Comparison of ENCODE assay signal across 20 cellular contexts in the genomic region with DNA sequence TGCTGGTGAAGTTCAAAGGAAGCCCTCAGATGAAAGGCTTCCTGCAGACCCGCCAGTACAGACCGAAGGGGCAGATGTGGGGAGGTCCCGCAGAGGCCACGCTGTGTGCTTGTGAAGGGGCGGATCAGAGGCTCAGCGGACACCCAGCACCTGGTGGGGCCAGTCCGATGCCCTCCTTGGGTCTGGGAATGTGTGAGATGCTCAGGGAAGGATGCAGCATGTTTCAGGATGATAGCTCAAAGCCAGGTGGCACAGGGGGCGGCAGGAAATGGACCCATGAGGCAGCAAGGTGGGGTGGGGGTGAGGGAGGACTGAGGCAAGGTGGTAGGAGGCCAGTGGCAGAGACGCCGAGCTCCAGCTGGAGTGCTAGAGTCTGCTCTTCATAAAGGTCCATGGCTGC.
"Had no signal": no experiment of that assay in that cellular context is flagged by ENCODE, and none has a peak within 500 bp of the region (broad histone marks: within the 10 kb centered on the region; RNA-seq: fewer than 3 reads in every experiment).

No MANE protein-coding gene starts in this region.

- DNase-seq: activated CD8-positive, alpha-beta memory T cell treated with anti-CD3 and anti-CD28 coated beads, Interleukin-2, amount 50 U/mL, for 4 hours; activated T-cell treated with anti-CD3 and anti-CD28 coated beads, Interleukin-2, amount 50 U/mL, for 24 hours; amniotic stem cell; colonic mucosa; esophagus squamous epithelium; heart left ventricle; mucosa of descending colon; pancreas; small intestine; stimulated activated CD4-positive, alpha-beta T cell treated with anti-CD3 and anti-CD28 coated beads, Interleukin-15, amount 100 ng/mL, for 24 hours; stimulated activated CD8-positive, alpha-beta memory T cell treated with anti-CD3 and anti-CD28 coated beads, Interleukin-4, amount 100 ng/mL, for 48 hours; stimulated activated naive B cell treated with anti-CD40 and anti-IgM and Interleukin-4, amounts not matched to agents 10 μg/mL and 1 μg/mL and 100 μg/mL, for 72 hours; testis had no signal

- H3K27ac Mint-ChIP-seq: activated naive CD4-positive, alpha-beta T cell treated with anti-CD3 and anti-CD28 coated beads, Interleukin-2, amount 50 U/mL, for 72 hours; activated T-cell treated with anti-CD3 and anti-CD28 coated beads, Interleukin-2, amount 50 U/mL, for 24 hours; activated T-helper 17 cell treated with anti-CD3 and anti-CD28 coated beads, Interleukin-2, amount 50 U/mL, for 72 hours; memory B cell; stimulated activated naive B cell treated with anti-CD40 and anti-IgM and Interleukin-4, amounts not matched to agents 10 μg/mL and 1 μg/mL and 100 μg/mL, for 72 hours; WTC11 had no signal

- H3K4me3 ChIP-seq: colonic mucosa, esophagus squamous epithelium, heart left ventricle, mucosa of descending colon, pancreas, psoas muscle, right atrium auricular region, testis had no signal

- H3K9me3 Mint-ChIP-seq: activated naive CD4-positive, alpha-beta T cell treated with anti-CD3 and anti-CD28 coated beads, Interleukin-2, amount 50 U/mL, for 72 hours; activated T-cell treated with anti-CD3 and anti-CD28 coated beads, Interleukin-2, amount 50 U/mL, for 24 hours; activated T-helper 17 cell treated with anti-CD3 and anti-CD28 coated beads, Interleukin-2, amount 50 U/mL, for 72 hours; memory B cell had no signal

- H3K4me1 Mint-ChIP-seq: activated T-helper 17 cell treated with anti-CD3 and anti-CD28 coated beads, Interleukin-2, amount 50 U/mL, for 72 hours; memory B cell; stimulated activated naive B cell treated with anti-CD40 and anti-IgM and Interleukin-4, amounts not matched to agents 10 μg/mL and 1 μg/mL and 100 μg/mL, for 72 hours had no signal

- H3K9me3 ChIP-seq: colonic mucosa, esophagus squamous epithelium, mucosa of descending colon, neutrophil, pancreas, psoas muscle, testis had no signal

- H3K4me3 Mint-ChIP-seq: activated T-cell treated with anti-CD3 and anti-CD28 coated beads, Interleukin-2, amount 50 U/mL, for 24 hours; activated T-helper 17 cell treated with anti-CD3 and anti-CD28 coated beads, Interleukin-2, amount 50 U/mL, for 72 hours; memory B cell; stimulated activated naive B cell treated with anti-CD40 and anti-IgM and Interleukin-4, amounts not matched to agents 10 μg/mL and 1 μg/mL and 100 μg/mL, for 72 hours; WTC11 had no signal

- H3K27me3 ChIP-seq: colonic mucosa, heart left ventricle, pancreas, right atrium auricular region, testis had no signal

- H3K36me3 ChIP-seq: colonic mucosa, esophagus squamous epithelium, heart left ventricle, neutrophil, pancreas, right atrium auricular region had no signal

- H3K4me1 ChIP-seq: pancreas, psoas muscle had no signal

- H3K36me3 Mint-ChIP-seq: activated naive CD4-positive, alpha-beta T cell treated with anti-CD3 and anti-CD28 coated beads, Interleukin-2, amount 50 U/mL, for 72 hours; memory B cell; stimulated activated naive B cell treated with anti-CD40 and anti-IgM and Interleukin-4, amounts not matched to agents 10 μg/mL and 1 μg/mL and 100 μg/mL, for 72 hours had no signal

- H3K27ac ChIP-seq: colonic mucosa, neutrophil, pancreas, testis had no signal

- ATAC-seq: activated naive CD4-positive, alpha-beta T cell treated with anti-CD3 and anti-CD28 coated beads, Interleukin-2, amount 50 U/mL, for 72 hours; activated T-helper 17 cell treated with anti-CD3 and anti-CD28 coated beads, Interleukin-2, amount 50 U/mL, for 72 hours; mucosa of descending colon; stimulated activated naive B cell treated with anti-CD40 and anti-IgM and Interleukin-4, amounts not matched to agents 10 μg/mL and 1 μg/mL and 100 μg/mL, for 72 hours; WTC11 had no signal
